In genomic region chr10:103712898-103713498, GRCh38 we compare ENCODE assay signal across 8 cellular contexts.
DNase-seq lines count a peak whose midpoint lies in the region; ATAC-seq and TF ChIP-seq lines count a peak whose summit lies in the region.

No MANE protein-coding gene starts in this region.

- H3K36me3 ChIP-seq in GM06990 (ENCODE audit: control insufficient read depth, insufficient read depth, low read length): no peaks in the 10 kb centered on the region

- intact Hi-C loops in lower leg skin (cut with DNase I; ENCODE audit: low total_unique reads): loop anchor here (2.0 to 5.0 kb wide), 2 partner anchors 144 to 169 kb away; no protein-coding TSS in a partner anchor

- WGBS in lower leg skin, 2 donors: 11 to 14% methylated on average over 4 to 8 of the region's 8 CpGs

- H3K4me3 ChIP-seq in GM06990 (replicated peaks; ENCODE audit: low read depth, low read length) (no peak overlapping the region), lower leg skin (ENCODE audit: low read depth, poor library complexity, severe bottlenecking) (no peak overlapping the region)

- TF ChIP-seq POLR2A in lower leg skin (IDR thresholded peaks at IDR 0.05): no peak

- H3K27me3 ChIP-seq in GM06990 (replicated peaks; ENCODE audit: control insufficient read depth, insufficient read depth, low read length): no peaks in the 10 kb centered on the region; the same call in 1 of the 2 replicates

- TF ChIP-seq CTCF in GM06990 (IDR thresholded peaks at IDR 0.05; ENCODE audit: insufficient read depth, low read length, poor library complexity, severe bottlenecking) (peak; percentile 78), lower leg skin (IDR thresholded peaks at IDR 0.05) (peak in 1 of 3 donors; percentile 92)

- DNase-seq in GM06990 (ENCODE audit: extremely low read depth, insufficient read length) (no peak), NCI-H526 (lab: John Stamatoyannopoulos, UW) (peak; percentile 2 to 78), dedifferentiated amniotic fluid mesenchymal stem cell (ENCODE audit: extremely low spot score) (peak; percentile 78), lower leg skin (ENCODE audit: low spot score in 2 of 2) (peak; percentile 87 to 97)
- peak; percentile 82 for DNase-seq in activated CD4-positive, alpha-beta T cell treated with anti-CD3 and anti-CD28 coated beads, Interleukin-2, amount 50 U/mL, for 1 hour
- peak; percentile 23 for DNase-seq in stimulated activated CD8-positive, alpha-beta memory T cell treated with anti-CD3 and anti-CD28 coated beads, Interleukin-12 subunit alpha, Interleukin-12 subunit beta, amount 100 ng/mL, for 24 hours (ENCODE audit: extremely low read depth)

- ATAC-seq in HG02678 (IDR thresholded peaks at IDR 0.05; ENCODE audit: unreplicated experiment) (peak; percentile 69), HG02870 (IDR thresholded peaks at IDR 0.05; ENCODE audit: unreplicated experiment) (no peak)
